In genomic region chr4:119626420-119626819, GRCh38 we compare ENCODE assay signal across 8 cellular contexts. TPM values are rescaled to one million over a fixed set of nuclear protein-coding genes. Genes with fewer than 3 reads are reported as not detected.
DNase-seq lines count a peak whose midpoint lies in the region; ATAC-seq and TF ChIP-seq lines count a peak whose summit lies in the region.

No MANE protein-coding gene starts in this region.

- POLR2A ChIA-PET in activated CD4-positive, alpha-beta memory T cell treated with anti-CD3 and anti-CD28 coated beads for 36 hours (lab: Charles Lee) = no interaction called here

- no peak for TF ChIP-seq EP300 in gastroesophageal sphincter (IDR thresholded peaks at IDR 0.05)

- no peak for ATAC-seq in gastroesophageal sphincter

- H3K36me3 Mint-ChIP-seq in activated CD4-positive, alpha-beta memory T cell treated with anti-CD3 and anti-CD28 coated beads for 36 hours = no peaks in the 10 kb centered on the region

- H3K4me1 Mint-ChIP-seq in activated CD4-positive, alpha-beta memory T cell treated with anti-CD3 and anti-CD28 coated beads for 36 hours (ENCODE audit: low read depth) = peaks cover 15% of the 10 kb centered on the region

- H3K27me3 ChIP-seq in gastroesophageal sphincter = no peaks in the 10 kb centered on the region

- 5 to 8% methylated on average over 11 of the region's 11 CpGs for WGBS in gastroesophageal sphincter (ENCODE audit: low coverage in 1 of 2), 2 donors

- H3K9me3 Mint-ChIP-seq in activated CD4-positive, alpha-beta memory T cell treated with anti-CD3 and anti-CD28 coated beads for 36 hours = no peaks in the 10 kb centered on the region

- no peaks in the 10 kb centered on the region for H3K36me3 ChIP-seq in gastroesophageal sphincter

- DNase-seq in ELF-1 (ENCODE audit: low read depth, low spot score) (peak; percentile 4), retinal pigment epithelial cell (ENCODE audit: low read depth) (no peak), A172 (ENCODE audit: low spot score) (no peak), DMS79 treated with DMSO at 0.1 percent for 48 hours (lab: John Stamatoyannopoulos, UW) (no peak), NCI-H2227 (lab: John Stamatoyannopoulos, UW; ENCODE audit: unreplicated experiment) (no peak), NK-92 (lab: John Stamatoyannopoulos, UW; ENCODE audit: unreplicated experiment) (no peak)
- no peak for DNase-seq in activated CD4-positive, alpha-beta memory T cell treated with anti-CD3 and anti-CD28 coated beads for 36 hours

- H3K4me1 ChIP-seq in gastroesophageal sphincter = peaks cover 0 to 55% (median 0%) of the 10 kb centered on the region in 3 donors

- TF ChIP-seq POLR2A in gastroesophageal sphincter (IDR thresholded peaks at IDR 0.05) = no peak

- H3K4me3 ChIP-seq in gastroesophageal sphincter = peak overlapping the region; percentile 75 to 84
- H3K4me3 ChIP-seq in retinal pigment epithelial cell (ENCODE audit: low read length) = peak overlapping the region; percentile 75

- no peak overlapping the region for H3K27ac Mint-ChIP-seq in activated CD4-positive, alpha-beta memory T cell treated with anti-CD3 and anti-CD28 coated beads for 36 hours

- CTCF ChIA-PET in activated CD4-positive, alpha-beta memory T cell treated with anti-CD3 and anti-CD28 coated beads for 36 hours (lab: Charles Lee) = interaction anchor here (0.6 to 3.1 kb wide), 24 partner anchors 11 to 646 kb away, joined by 3 to 43 read pairs (median 4); no protein-coding TSS in a partner anchor

- peaks cover 11% of the 10 kb centered on the region for H3K27me3 Mint-ChIP-seq in activated CD4-positive, alpha-beta memory T cell treated with anti-CD3 and anti-CD28 coated beads for 36 hours

- H3K27ac ChIP-seq in gastroesophageal sphincter = peak overlapping the region; percentile 68 to 99 (median 95)

- H3K9me3 ChIP-seq in gastroesophageal sphincter = no peaks in the 10 kb centered on the region

- H3K4me3 Mint-ChIP-seq in activated CD4-positive, alpha-beta memory T cell treated with anti-CD3 and anti-CD28 coated beads for 36 hours = peak overlapping the region; percentile 69

- intact Hi-C loops in activated CD4-positive, alpha-beta memory T cell treated with anti-CD3 and anti-CD28 coated beads for 36 hours (cut with micrococcal nuclease) = loop anchor here (1.0 to 5.0 kb wide), 2 partner anchors 414 to 645 kb away; partner anchors contain the start of gene USP53

- TF ChIP-seq CTCF in gastroesophageal sphincter (IDR thresholded peaks at IDR 0.05) = no peak
- TF ChIP-seq CTCF in retinal pigment epithelial cell (conservative IDR thresholded peaks at IDR 0.05; ENCODE audit: low read depth, low read length) = no peak

RNA-seq across cellular contexts. Expression of gene PDE5A, which starts 2.2 kb away (rescaled TPM):
- under 1 TPM; 0.64 to 0.87 TPM for total RNA-seq in activated CD4-positive, alpha-beta memory T cell treated with anti-CD3 and anti-CD28 coated beads for 36 hours
- total RNA-seq in gastroesophageal sphincter = 100 to 1,000 TPM; 126 to 358 (median 212) TPM
- 7.0 and 9.9 TPM in 2 replicates for total RNA-seq in A172 (2014; rRNA removed; shearing (Covaris generic))

Comparison
In these comparisons a context has a peak if more than half of its experiments do, and no peak if none do; other contexts are left out.
1. RNA of gene PDE5A, which starts 2.2 kb away (total RNA-seq): 126 to 358 TPM in gastroesophageal sphincter; 7.0 to 9.9 TPM in A172 and 0.64 to 0.87 TPM in activated CD4-positive, alpha-beta memory T cell treated with anti-CD3 and anti-CD28 coated beads for 36 hours; every median in the first group is over 10 times any median in the second.